ENCODE assay signal across 30 cellular contexts in genomic region chr12:128980623-128981022, GRCh38.
"Had no signal": no experiment of that assay in that cellular context is flagged by ENCODE, and none has a peak within 500 bp of the region (broad histone marks: within the 10 kb centered on the region; RNA-seq: fewer than 3 reads in every experiment).

No MANE protein-coding gene starts in this region.

- H3K4me1 ChIP-seq: ascending aorta, breast epithelium, heart left ventricle had no signal

- H3K9me3 ChIP-seq: ascending aorta, breast epithelium, heart left ventricle had no signal

- FAIRE-seq: frontal cortex had no signal

- ATAC-seq: activated CD4-positive, alpha-beta T cell treated with anti-CD3 and anti-CD28 coated beads for 36 hours; activated CD8-positive, alpha-beta memory T cell treated with anti-CD3 and anti-CD28 coated beads, Interleukin-2, amount 10 ng/mL, durations not matched to agents 7 days and 5 days; activated CD8-positive, alpha-beta T cell treated with anti-CD3 and anti-CD28 coated beads, Interleukin-2, amount 10 ng/mL, durations not matched to agents 7 days and 5 days; activated naive CD4-positive, alpha-beta T cell treated with anti-CD3 and anti-CD28 coated beads, Interleukin-2, amount 50 U/mL, for 72 hours; esophagus mucosa; heart left ventricle; T-helper 17 cell had no signal

- H3K36me3 ChIP-seq: ascending aorta, breast epithelium, cardiac muscle cell, heart left ventricle had no signal

- H3K27ac ChIP-seq: ascending aorta, breast epithelium, cardiac muscle cell, coronary artery, dorsolateral prefrontal cortex, heart left ventricle had no signal

- H3K27me3 ChIP-seq: ascending aorta had no signal

- H3K4me3 ChIP-seq: ascending aorta, breast epithelium, cardiac muscle cell, coronary artery, dorsolateral prefrontal cortex, heart left ventricle had no signal

- DNase-seq: activated CD4-positive, alpha-beta memory T cell treated with anti-CD3 and anti-CD28 coated beads for 36 hours; activated CD4-positive, alpha-beta T cell treated with anti-CD3 and anti-CD28 coated beads for 36 hours; activated CD4-positive, alpha-beta T cell treated with anti-CD3 and anti-CD28 coated beads, Interleukin-2, amount 10 ng/mL, durations not matched to agents 24 days and 14 days; activated CD4-positive, CD25-positive, alpha-beta regulatory T cell; activated CD4-positive, CD25-positive, alpha-beta regulatory T cell treated with anti-CD3 and anti-CD28 coated beads, Interleukin-2, amount 50 U/mL, for 72 hours; activated CD8-positive, alpha-beta memory T cell treated with anti-CD3 and anti-CD28 coated beads, Interleukin-2, amount 10 ng/mL, durations not matched to agents 7 days and 5 days; activated CD8-positive, alpha-beta memory T cell treated with anti-CD3 and anti-CD28 coated beads, Interleukin-2, amount 50 U/mL, for 4 hours; activated CD8-positive, alpha-beta T cell treated with anti-CD3 and anti-CD28 coated beads, Interleukin-2, amount 10 ng/mL, durations not matched to agents 7 days and 5 days; activated gamma-delta T cell; activated naive CD4-positive, alpha-beta T cell; activated naive CD4-positive, alpha-beta T cell treated with anti-CD3 and anti-CD28 coated beads, Interleukin-2, amount 10 ng/mL, durations not matched to agents 7 days and 5 days; activated naive CD8-positive, alpha-beta T cell treated with anti-CD3 and anti-CD28 coated beads, Interleukin-2, amount 10 ng/mL, durations not matched to agents 7 days and 5 days; activated T-cell treated with anti-CD3 and anti-CD28 coated beads, Interleukin-2, amount 50 U/mL, for 1 hour; activated T-cell treated with anti-CD3 and anti-CD28 coated beads, Interleukin-2, amount 50 U/mL, for 48 hours; central memory CD4-positive, alpha-beta T cell; dorsolateral prefrontal cortex; effector memory CD4-positive, alpha-beta T cell; endodermal cell; foreskin fibroblast; glutamatergic neuron; heart left ventricle; T-helper 17 cell; T1000 had no signal
